In the genomic region with DNA sequence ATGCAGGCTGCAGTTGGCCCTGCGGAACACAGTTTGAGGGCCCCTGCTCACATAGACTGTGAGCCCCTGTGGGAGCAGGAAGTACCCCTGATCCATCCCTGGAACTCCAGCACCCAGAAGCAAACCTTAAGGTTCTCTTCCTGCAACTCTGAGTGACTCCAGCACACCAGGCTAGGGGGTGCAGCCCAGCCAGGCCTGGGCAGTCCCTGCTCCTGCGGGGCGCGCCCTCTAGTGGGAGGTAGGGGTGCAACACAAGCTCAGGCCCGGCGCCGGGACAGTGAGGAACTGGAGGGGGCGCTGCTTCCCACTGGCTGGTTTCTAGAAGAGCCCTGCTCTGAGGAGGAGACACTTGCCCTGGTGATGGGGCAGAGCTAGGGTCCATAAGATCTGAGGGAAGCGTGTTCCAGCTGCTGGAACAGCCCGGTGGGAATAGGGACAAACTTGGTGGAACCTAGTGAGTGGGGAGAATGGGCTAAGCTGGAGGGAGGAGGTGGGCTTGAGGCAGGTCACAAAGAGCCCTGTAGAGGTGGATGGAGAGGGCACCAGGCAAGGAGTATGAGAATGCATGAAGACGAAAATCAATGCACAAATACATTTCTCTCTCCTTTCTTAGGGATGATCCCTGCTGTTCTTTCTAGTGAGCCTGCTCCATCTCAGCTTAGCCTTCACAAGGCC, we compare ENCODE assay signal across 8 cellular contexts. TPM values are rescaled to one million over a fixed set of nuclear protein-coding genes. Genes with fewer than 3 reads are reported as not detected.
DNase-seq lines count a peak whose midpoint lies in the region; ATAC-seq and TF ChIP-seq lines count a peak whose summit lies in the region.

No MANE protein-coding gene starts in this region.

- no peak overlapping the region for H3K4me2 ChIP-seq in neural progenitor cell

- no peaks in the 10 kb centered on the region for H4K20me1 ChIP-seq in neural progenitor cell (ENCODE audit: low read depth)

- peaks cover 25% of the 10 kb centered on the region for H3K36me3 Mint-ChIP-seq in activated CD8-positive, alpha-beta T cell treated with anti-CD3 and anti-CD28 coated beads, Interleukin-2, amount 10 ng/mL, durations not matched to agents 7 days and 5 days (ENCODE audit: low read depth)
- H3K36me3 Mint-ChIP-seq in neural progenitor cell = peaks cover 15% of the 10 kb centered on the region

- peaks cover 9% of the 10 kb centered on the region for H3F3A ChIP-seq in neural progenitor cell (ENCODE audit: low read depth)

- DNase-seq in AG08395 (ENCODE audit: low spot score) (peak; percentile 55), NCI-H748 treated with DMSO at 0.1 percent for 48 hours (lab: John Stamatoyannopoulos, UW) (peak; percentile 21), epithelial cell of proximal tubule (ENCODE audit: low read depth) (no peak), neural progenitor cell (ENCODE audit: low spot score) (peak; percentile 71), lower leg skin (ENCODE audit: low spot score in 2 of 2) (no peak)
- DNase-seq in activated CD8-positive, alpha-beta T cell treated with anti-CD3 and anti-CD28 coated beads, Interleukin-2, amount 10 ng/mL, durations not matched to agents 7 days and 5 days = peak; percentile 68

- no peak overlapping the region for H3K27ac Mint-ChIP-seq in activated CD8-positive, alpha-beta T cell treated with anti-CD3 and anti-CD28 coated beads, Interleukin-2, amount 10 ng/mL, durations not matched to agents 7 days and 5 days
- H3K27ac Mint-ChIP-seq in neural progenitor cell = no peak overlapping the region

- H2AFZ ChIP-seq in neural progenitor cell (replicated peaks) = no peak overlapping the region

- no peak overlapping the region for H3K9ac ChIP-seq in neural progenitor cell

- H3K4me1 ChIP-seq in neural progenitor cell = peaks cover 5% of the 10 kb centered on the region

- H3K4me3 Mint-ChIP-seq in activated CD8-positive, alpha-beta T cell treated with anti-CD3 and anti-CD28 coated beads, Interleukin-2, amount 10 ng/mL, durations not matched to agents 7 days and 5 days = no peak overlapping the region
- no peak overlapping the region for H3K4me3 Mint-ChIP-seq in neural progenitor cell

- POLR2A ChIA-PET in activated CD8-positive, alpha-beta T cell treated with anti-CD3 and anti-CD28 coated beads, Interleukin-2, amount 10 ng/mL, durations not matched to agents 7 days and 5 days (lab: Charles Lee) = no interaction called here

- no peaks in the 10 kb centered on the region for H3K79me2 ChIP-seq in neural progenitor cell (ENCODE audit: low read depth)

- H3K36me3 ChIP-seq in neural progenitor cell = no peaks in the 10 kb centered on the region

- no peaks in the 10 kb centered on the region for H3K27me3 ChIP-seq in neural progenitor cell

- intact Hi-C loops in lower leg skin (cut with DNase I; ENCODE audit: low total_unique reads) = no loop called here

- H3K9me3 ChIP-seq in neural progenitor cell (ENCODE audit: low read depth) = no peaks in the 10 kb centered on the region

- no peaks in the 10 kb centered on the region for H3K9me3 Mint-ChIP-seq in activated CD8-positive, alpha-beta T cell treated with anti-CD3 and anti-CD28 coated beads, Interleukin-2, amount 10 ng/mL, durations not matched to agents 7 days and 5 days (ENCODE audit: insufficient read depth)
- no peaks in the 10 kb centered on the region for H3K9me3 Mint-ChIP-seq in neural progenitor cell

- peaks cover 23% of the 10 kb centered on the region for H3K4me1 Mint-ChIP-seq in activated CD8-positive, alpha-beta T cell treated with anti-CD3 and anti-CD28 coated beads, Interleukin-2, amount 10 ng/mL, durations not matched to agents 7 days and 5 days (ENCODE audit: low read depth)
- H3K4me1 Mint-ChIP-seq in neural progenitor cell = peaks cover 9% of the 10 kb centered on the region

- H3K27me3 Mint-ChIP-seq in activated CD8-positive, alpha-beta T cell treated with anti-CD3 and anti-CD28 coated beads, Interleukin-2, amount 10 ng/mL, durations not matched to agents 7 days and 5 days (ENCODE audit: low read depth) = no peaks in the 10 kb centered on the region
- H3K27me3 Mint-ChIP-seq in neural progenitor cell (ENCODE audit: insufficient read depth, low read depth) = no peaks in the 10 kb centered on the region

- H3K4me3 ChIP-seq in epithelial cell of proximal tubule (ENCODE audit: low read depth, low read length) (no peak overlapping the region), neural progenitor cell (no peak overlapping the region), lower leg skin (ENCODE audit: low read depth, poor library complexity, severe bottlenecking) (no peak overlapping the region)

- ATAC-seq in GM21360 (IDR thresholded peaks at IDR 0.05; ENCODE audit: unreplicated experiment) (peak; percentile 43), GM18870 (IDR thresholded peaks at IDR 0.05; ENCODE audit: unreplicated experiment) (no peak)
- peak; percentile 33 for ATAC-seq in activated CD8-positive, alpha-beta T cell treated with anti-CD3 and anti-CD28 coated beads, Interleukin-2, amount 10 ng/mL, durations not matched to agents 7 days and 5 days

- TF ChIP-seq CTCF in epithelial cell of proximal tubule (conservative IDR thresholded peaks at IDR 0.05; ENCODE audit: low read depth, low read length) = peak; percentile 89
- TF ChIP-seq CTCF in neural progenitor cell (IDR thresholded peaks at IDR 0.05) = peak; percentile 89
- no peak for TF ChIP-seq CTCF in lower leg skin (IDR thresholded peaks at IDR 0.05)

- CTCF ChIA-PET in activated CD8-positive, alpha-beta T cell treated with anti-CD3 and anti-CD28 coated beads, Interleukin-2, amount 10 ng/mL, durations not matched to agents 7 days and 5 days (lab: Charles Lee) = interaction anchor here (0.5 to 2.7 kb wide), 17 partner anchors 8 to 456 kb away, joined by 3 to 20 read pairs (median 3); no protein-coding TSS in a partner anchor

- H3K27ac ChIP-seq in neural progenitor cell = no peak overlapping the region

- no peak for TF ChIP-seq POLR2A in lower leg skin (IDR thresholded peaks at IDR 0.05)

- WGBS in lower leg skin, 2 donors = 74 to 75% methylated on average over 11 of the region's 11 CpGs

RNA-seq across cellular contexts. Expression of a gene that starts 5.0 kb away (rescaled TPM):
- 10 to 100 TPM in 1 of 2 experiments, 1 to 10 TPM in 1; 8.2 to 12.1 TPM for total RNA-seq in activated CD8-positive, alpha-beta T cell treated with anti-CD3 and anti-CD28 coated beads, Interleukin-2, amount 10 ng/mL, durations not matched to agents 7 days and 5 days
- total RNA-seq in epithelial cell of proximal tubule (1.4 and 5.4 TPM in 2 replicates), neural progenitor cell (ENCODE audit: low replicate concordance) (1.6 and 7.8 TPM in 2 replicates), lower leg skin (1 to 10 TPM; 2.4 to 7.6 (median 4.9) TPM)

RNA-seq across cellular contexts. Expression of a gene that starts 37.1 kb away (rescaled TPM):
- 1 to 10 TPM; 2.3 to 2.9 TPM for total RNA-seq in activated CD8-positive, alpha-beta T cell treated with anti-CD3 and anti-CD28 coated beads, Interleukin-2, amount 10 ng/mL, durations not matched to agents 7 days and 5 days
- total RNA-seq in epithelial cell of proximal tubule (not detected in 2 replicates), neural progenitor cell (ENCODE audit: low replicate concordance) (not detected in 2 replicates), lower leg skin (1 to 10 TPM in 3 of 4 donors, not detected in 1; 1.8 to 7.0 (median 5.7) TPM)

Comparison
In these comparisons a context has a peak if more than half of its experiments do, and no peak if none do; other contexts are left out.
1. DNase-seq: peak in AG08395 (single experiment), NCI-H748 treated with DMSO at 0.1 percent for 48 hours (single experiment), activated CD8-positive, alpha-beta T cell treated with anti-CD3 and anti-CD28 coated beads, Interleukin-2, amount 10 ng/mL, durations not matched to agents 7 days and 5 days (single experiment) and neural progenitor cell (single experiment); none in epithelial cell of proximal tubule (single experiment) and lower leg skin (0 of 2).
2. CTCF ChIP-seq: peak in epithelial cell of proximal tubule (single experiment) and neural progenitor cell (single experiment); none in lower leg skin (0 of 3).